In genomic region chr20:17835240-17835940, GRCh38 we compare ENCODE assay signal across 9 cellular contexts.
DNase-seq lines count a peak whose midpoint lies in the region; ATAC-seq and TF ChIP-seq lines count a peak whose summit lies in the region.
"Had no signal": no experiment of that assay in that cellular context is flagged by ENCODE, and none has a peak within 500 bp of the region (broad histone marks: within the 10 kb centered on the region; RNA-seq: fewer than 3 reads in every experiment).

No MANE protein-coding gene starts in this region.

- ATAC-seq in SK-N-SH treated with all-trans-retinoic acid at 6 μM for 48 hours (peak; percentile 79), GM19467 (IDR thresholded peaks at IDR 0.05; ENCODE audit: unreplicated experiment) (no peak), HG03432 (IDR thresholded peaks at IDR 0.05; ENCODE audit: unreplicated experiment) (no peak)
- ATAC-seq in activated CD8-positive, alpha-beta T cell treated with anti-CD3 and anti-CD28 coated beads for 36 hours: no peak

- POLR2A ChIA-PET in activated CD8-positive, alpha-beta T cell treated with anti-CD3 and anti-CD28 coated beads for 36 hours (lab: Charles Lee): no interaction called here

- H3K4me3 ChIP-seq in AG10803 (ENCODE audit: low read length) (no peak overlapping the region), fibroblast of villous mesenchyme (ENCODE audit: low read depth, low read length) (no peak overlapping the region)
- H3K4me3 ChIP-seq: BLaER1 treated with 17β-estradiol and CSF1 and Interleukin-3, amounts not matched to agents 10 nM and 100 nM had no signal

- H3K36me3 Mint-ChIP-seq in osteocyte (ENCODE audit: unreplicated experiment): no peaks in the 10 kb centered on the region
- no peaks in the 10 kb centered on the region for H3K36me3 Mint-ChIP-seq in activated CD8-positive, alpha-beta T cell treated with anti-CD3 and anti-CD28 coated beads for 36 hours (ENCODE audit: low read depth)

- intact Hi-C loops in activated CD8-positive, alpha-beta T cell treated with anti-CD3 and anti-CD28 coated beads for 36 hours (cut with micrococcal nuclease): no loop called here

- CTCF ChIA-PET in activated CD8-positive, alpha-beta T cell treated with anti-CD3 and anti-CD28 coated beads for 36 hours (lab: Charles Lee): no interaction called here

- H3K4me1 Mint-ChIP-seq in osteocyte (ENCODE audit: unreplicated experiment): peaks cover 48% of the 10 kb centered on the region
- no peaks in the 10 kb centered on the region for H3K4me1 Mint-ChIP-seq in activated CD8-positive, alpha-beta T cell treated with anti-CD3 and anti-CD28 coated beads for 36 hours (ENCODE audit: low read depth)

- H3K27me3 Mint-ChIP-seq in osteocyte (ENCODE audit: unreplicated experiment): no peaks in the 10 kb centered on the region
- no peaks in the 10 kb centered on the region for H3K27me3 Mint-ChIP-seq in activated CD8-positive, alpha-beta T cell treated with anti-CD3 and anti-CD28 coated beads for 36 hours

- H3K4me3 Mint-ChIP-seq in osteocyte (ENCODE audit: unreplicated experiment): peak overlapping the region; percentile 50
- H3K4me3 Mint-ChIP-seq in activated CD8-positive, alpha-beta T cell treated with anti-CD3 and anti-CD28 coated beads for 36 hours: no peak overlapping the region

- TF ChIP-seq CTCF in AG10803 (conservative IDR thresholded peaks at IDR 0.05; ENCODE audit: low read length) (no peak), fibroblast of villous mesenchyme (IDR thresholded peaks at IDR 0.05; ENCODE audit: insufficient read depth, low read depth, low read length) (no peak), osteocyte (IDR thresholded peaks at IDR 0.05) (no peak)
- TF ChIP-seq CTCF in activated CD8-positive, alpha-beta T cell treated with anti-CD3 and anti-CD28 coated beads for 36 hours (IDR thresholded peaks at IDR 0.05): no peak

- peak overlapping the region; percentile 97 for H3K27ac Mint-ChIP-seq in osteocyte (ENCODE audit: unreplicated experiment)
- H3K27ac Mint-ChIP-seq in activated CD8-positive, alpha-beta T cell treated with anti-CD3 and anti-CD28 coated beads for 36 hours: no peak overlapping the region

- no peaks in the 10 kb centered on the region for H3K9me3 Mint-ChIP-seq in osteocyte (ENCODE audit: unreplicated experiment)
- H3K9me3 Mint-ChIP-seq in activated CD8-positive, alpha-beta T cell treated with anti-CD3 and anti-CD28 coated beads for 36 hours: no peaks in the 10 kb centered on the region

- peak; percentile 84 for DNase-seq in AG10803 (ENCODE audit: low read depth)
- DNase-seq in fibroblast of villous mesenchyme (ENCODE audit: low read depth): peak; percentile 88
- no peak for DNase-seq in osteocyte (ENCODE audit: extremely low spot score, unreplicated experiment)
- DNase-seq in ecto neural progenitor cell (ENCODE audit: low spot score): no peak
- DNase-seq in activated CD8-positive, alpha-beta T cell treated with anti-CD3 and anti-CD28 coated beads for 36 hours: no peak

TF ChIP-seq in SK-N-SH treated with all-trans-retinoic acid at 6 μM for 48 hours, 23 proteins besides CTCF, POLR2A, EP300 and RAD21:
- TF ChIP-seq ESRRG (CRISPR knock-in tag; IDR thresholded peaks at IDR 0.05) (no peak), ZC3H10 (CRISPR knock-in tag; IDR thresholded peaks at IDR 0.05) (no peak), OSR1 (CRISPR knock-in tag; IDR thresholded peaks at IDR 0.05) (no peak), CSDC2 (CRISPR knock-in tag; IDR thresholded peaks at IDR 0.05) (no peak), SNAI2 (CRISPR knock-in tag; IDR thresholded peaks at IDR 0.05) (no peak), ZFP30 (CRISPR knock-in tag; IDR thresholded peaks at IDR 0.05) (no peak), ZNF565 (CRISPR knock-in tag; conservative IDR thresholded peaks at IDR 0.05; ENCODE audit: low read depth) (no peak), BACH2 (CRISPR knock-in tag; IDR thresholded peaks at IDR 0.05; ENCODE audit: borderline replicate concordance) (no peak), ZFP3 (CRISPR knock-in tag; IDR thresholded peaks at IDR 0.05) (no peak), CSRNP3 (CRISPR knock-in tag; IDR thresholded peaks at IDR 0.05) (no peak), ISL1 (CRISPR knock-in tag; IDR thresholded peaks at IDR 0.05) (no peak), TOX (CRISPR knock-in tag; IDR thresholded peaks at IDR 0.05; ENCODE audit: borderline replicate concordance) (no peak)
- TF ChIP-seq, protein P1, sequence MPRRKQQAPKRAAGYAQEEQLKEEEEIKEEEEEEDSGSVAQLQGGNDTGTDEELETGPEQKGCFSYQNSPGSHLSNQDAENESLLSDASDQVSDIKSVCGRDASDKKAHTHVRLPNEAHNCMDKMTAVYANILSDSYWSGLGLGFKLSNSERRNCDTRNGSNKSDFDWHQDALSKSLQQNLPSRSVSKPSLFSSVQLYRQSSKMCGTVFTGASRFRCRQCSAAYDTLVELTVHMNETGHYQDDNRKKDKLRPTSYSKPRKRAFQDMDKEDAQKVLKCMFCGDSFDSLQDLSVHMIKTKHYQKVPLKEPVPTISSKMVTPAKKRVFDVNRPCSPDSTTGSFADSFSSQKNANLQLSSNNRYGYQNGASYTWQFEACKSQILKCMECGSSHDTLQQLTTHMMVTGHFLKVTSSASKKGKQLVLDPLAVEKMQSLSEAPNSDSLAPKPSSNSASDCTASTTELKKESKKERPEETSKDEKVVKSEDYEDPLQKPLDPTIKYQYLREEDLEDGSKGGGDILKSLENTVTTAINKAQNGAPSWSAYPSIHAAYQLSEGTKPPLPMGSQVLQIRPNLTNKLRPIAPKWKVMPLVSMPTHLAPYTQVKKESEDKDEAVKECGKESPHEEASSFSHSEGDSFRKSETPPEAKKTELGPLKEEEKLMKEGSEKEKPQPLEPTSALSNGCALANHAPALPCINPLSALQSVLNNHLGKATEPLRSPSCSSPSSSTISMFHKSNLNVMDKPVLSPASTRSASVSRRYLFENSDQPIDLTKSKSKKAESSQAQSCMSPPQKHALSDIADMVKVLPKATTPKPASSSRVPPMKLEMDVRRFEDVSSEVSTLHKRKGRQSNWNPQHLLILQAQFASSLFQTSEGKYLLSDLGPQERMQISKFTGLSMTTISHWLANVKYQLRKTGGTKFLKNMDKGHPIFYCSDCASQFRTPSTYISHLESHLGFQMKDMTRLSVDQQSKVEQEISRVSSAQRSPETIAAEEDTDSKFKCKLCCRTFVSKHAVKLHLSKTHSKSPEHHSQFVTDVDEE (CRISPR knock-in tag; IDR thresholded peaks at IDR 0.05): no peak

Comparison
In these comparisons a context has a peak if more than half of its experiments do, and no peak if none do; other contexts are left out.
1. DNase-seq: peak in AG10803 (single experiment) and fibroblast of villous mesenchyme (single experiment); none in osteocyte (single experiment), ecto neural progenitor cell (single experiment) and activated CD8-positive, alpha-beta T cell treated with anti-CD3 and anti-CD28 coated beads for 36 hours (single experiment).